In the genomic region with DNA sequence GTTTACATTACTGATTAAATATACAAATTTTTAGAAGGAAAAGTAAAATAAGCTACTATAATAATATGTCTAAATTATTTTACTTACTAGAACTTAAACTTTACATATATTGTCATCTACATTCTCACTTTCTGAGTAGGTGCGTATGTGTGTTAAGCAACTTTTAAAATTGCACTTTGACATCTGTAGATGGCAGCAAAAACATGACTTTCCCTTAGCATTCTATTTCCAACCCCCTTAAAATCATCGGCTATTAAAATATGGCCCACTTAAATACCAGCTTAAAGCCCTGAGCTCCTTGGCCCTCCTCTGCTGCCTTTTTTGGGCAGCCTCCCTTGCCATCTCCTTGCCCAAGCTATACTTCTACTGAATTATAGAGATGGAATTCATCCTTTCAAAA, we compare ENCODE assay signal across 9 cellular contexts.
DNase-seq lines count a peak whose midpoint lies in the region; ATAC-seq and TF ChIP-seq lines count a peak whose summit lies in the region.
"Had no signal": no experiment of that assay in that cellular context is flagged by ENCODE, and none has a peak within 500 bp of the region (broad histone marks: within the 10 kb centered on the region; RNA-seq: fewer than 3 reads in every experiment).

No MANE protein-coding gene starts in this region.

- H3K27me3 Mint-ChIP-seq in nephron (ENCODE audit: low read depth), result peaks cover 6% of the 10 kb centered on the region
- peaks cover 20% of the 10 kb centered on the region for H3K27me3 Mint-ChIP-seq in activated CD4-positive, alpha-beta memory T cell treated with anti-CD3 and anti-CD28 coated beads, Interleukin-2, amount 10 ng/mL, durations not matched to agents 7 days and 5 days
- peaks cover 34% of the 10 kb centered on the region for H3K27me3 Mint-ChIP-seq in activated T-helper 17 cell treated with anti-CD3 and anti-CD28 coated beads, Interleukin-2, amount 50 U/mL, for 72 hours

- POLR2A ChIA-PET in activated CD4-positive, alpha-beta memory T cell treated with anti-CD3 and anti-CD28 coated beads, Interleukin-2, amount 10 ng/mL, durations not matched to agents 7 days and 5 days (lab: Charles Lee), result no interaction called here

- no peak for ATAC-seq in activated T-helper 17 cell treated with anti-CD3 and anti-CD28 coated beads, Interleukin-2, amount 50 U/mL, for 72 hours (replicated peaks)

- H3K27ac Mint-ChIP-seq in nephron, result peak overlapping the region in 1 of 3 experiments; percentile 3
- H3K27ac Mint-ChIP-seq in activated CD4-positive, alpha-beta memory T cell treated with anti-CD3 and anti-CD28 coated beads, Interleukin-2, amount 10 ng/mL, durations not matched to agents 7 days and 5 days, result no peak overlapping the region
- no peak overlapping the region for H3K27ac Mint-ChIP-seq in activated T-helper 17 cell treated with anti-CD3 and anti-CD28 coated beads, Interleukin-2, amount 50 U/mL, for 72 hours

- CTCF ChIA-PET in activated CD4-positive, alpha-beta memory T cell treated with anti-CD3 and anti-CD28 coated beads, Interleukin-2, amount 10 ng/mL, durations not matched to agents 7 days and 5 days (lab: Charles Lee), result interaction anchor here (0.6 to 1.2 kb wide), 2 partner anchors 13 to 574 kb away, joined by 3 to 4 read pairs; no protein-coding TSS in a partner anchor

- H3K4me3 Mint-ChIP-seq in nephron, result no peak overlapping the region
- H3K4me3 Mint-ChIP-seq in activated CD4-positive, alpha-beta memory T cell treated with anti-CD3 and anti-CD28 coated beads, Interleukin-2, amount 10 ng/mL, durations not matched to agents 7 days and 5 days, result no peak overlapping the region
- no peak overlapping the region for H3K4me3 Mint-ChIP-seq in activated T-helper 17 cell treated with anti-CD3 and anti-CD28 coated beads, Interleukin-2, amount 50 U/mL, for 72 hours

- TF ChIP-seq POLR2A in lower leg skin (IDR thresholded peaks at IDR 0.05), result no peak

- intact Hi-C loops in lower leg skin (cut with DNase I; ENCODE audit: low total_unique reads), result no loop called here

- 35 to 36% methylated on average over 2 of the region's 2 CpGs for WGBS in lower leg skin, 2 donors

- TF ChIP-seq CTCF in nephron (IDR thresholded peaks at IDR 0.05; ENCODE audit: unreplicated experiment in 3 of 3), result peak; percentile 45 to 50 (median 49)
- no peak for TF ChIP-seq CTCF in lower leg skin (IDR thresholded peaks at IDR 0.05)

- H3K36me3 Mint-ChIP-seq in nephron (ENCODE audit: low read depth), result no peaks in the 10 kb centered on the region
- H3K36me3 Mint-ChIP-seq in activated CD4-positive, alpha-beta memory T cell treated with anti-CD3 and anti-CD28 coated beads, Interleukin-2, amount 10 ng/mL, durations not matched to agents 7 days and 5 days (ENCODE audit: low read depth), result no peaks in the 10 kb centered on the region
- H3K36me3 Mint-ChIP-seq in activated T-helper 17 cell treated with anti-CD3 and anti-CD28 coated beads, Interleukin-2, amount 50 U/mL, for 72 hours (ENCODE audit: low read depth), result no peaks in the 10 kb centered on the region

- peaks cover 44% of the 10 kb centered on the region for H3K4me1 Mint-ChIP-seq in nephron
- no peaks in the 10 kb centered on the region for H3K4me1 Mint-ChIP-seq in activated CD4-positive, alpha-beta memory T cell treated with anti-CD3 and anti-CD28 coated beads, Interleukin-2, amount 10 ng/mL, durations not matched to agents 7 days and 5 days
- H3K4me1 Mint-ChIP-seq in activated T-helper 17 cell treated with anti-CD3 and anti-CD28 coated beads, Interleukin-2, amount 50 U/mL, for 72 hours, result no peaks in the 10 kb centered on the region

- no peak overlapping the region for H3K4me3 ChIP-seq in lower leg skin (ENCODE audit: low read depth, poor library complexity, severe bottlenecking)
- H3K4me3 ChIP-seq: SK-N-MC had no signal

- no peaks in the 10 kb centered on the region for H3K9me3 Mint-ChIP-seq in nephron
- no peaks in the 10 kb centered on the region for H3K9me3 Mint-ChIP-seq in activated CD4-positive, alpha-beta memory T cell treated with anti-CD3 and anti-CD28 coated beads, Interleukin-2, amount 10 ng/mL, durations not matched to agents 7 days and 5 days
- no peaks in the 10 kb centered on the region for H3K9me3 Mint-ChIP-seq in activated T-helper 17 cell treated with anti-CD3 and anti-CD28 coated beads, Interleukin-2, amount 50 U/mL, for 72 hours

- DNase-seq in GM03348 (ENCODE audit: low spot score) (peak; percentile 16), HT1080 (ENCODE audit: low read depth) (peak; percentile 43), amniotic epithelial cell (ENCODE audit: low read depth) (peak; percentile 12), lower leg skin (ENCODE audit: low spot score in 2 of 2) (no peak)
- DNase-seq in activated CD4-positive, alpha-beta T cell treated with anti-CD3 and anti-CD28 coated beads for 1 hour, result no peak
- DNase-seq in activated CD4-positive, alpha-beta memory T cell treated with anti-CD3 and anti-CD28 coated beads, Interleukin-2, amount 10 ng/mL, durations not matched to agents 7 days and 5 days, result no peak

Comparison
In these comparisons a context has a peak if more than half of its experiments do, and no peak if none do; other contexts are left out.
1. DNase-seq: peak in GM03348 (single experiment), HT1080 (single experiment) and amniotic epithelial cell (single experiment); none in activated CD4-positive, alpha-beta T cell treated with anti-CD3 and anti-CD28 coated beads for 1 hour (single experiment), activated CD4-positive, alpha-beta memory T cell treated with anti-CD3 and anti-CD28 coated beads, Interleukin-2, amount 10 ng/mL, durations not matched to agents 7 days and 5 days (single experiment) and lower leg skin (0 of 2).
2. CTCF ChIP-seq: peak in nephron (3 of 3); none in lower leg skin (0 of 3).